23 cellular contexts compared by ENCODE assay signal in genomic region chr6:108721308-108721707, GRCh38.
"Had no signal": no experiment of that assay in that cellular context is flagged by ENCODE, and none has a peak within 500 bp of the region (broad histone marks: within the 10 kb centered on the region; RNA-seq: fewer than 3 reads in every experiment).

No MANE protein-coding gene starts in this region.

- H3K36me3 ChIP-seq: colonic mucosa, stomach had no signal

- DNase-seq: activated CD8-positive, alpha-beta memory T cell treated with anti-CD3 and anti-CD28 coated beads for 24 hours; activated CD8-positive, alpha-beta memory T cell treated with anti-CD3 and anti-CD28 coated beads, Interleukin-2, amount 50 U/mL, for 48 hours; activated effector memory CD4-positive, alpha-beta T cell treated with Interleukin-2 at 50 U/mL for 16 hours; activated naive CD4-positive, alpha-beta T cell treated with anti-CD3 and anti-CD28 coated beads, Interleukin-2, amount 10 ng/mL, durations not matched to agents 7 days and 5 days; activated naive CD8-positive, alpha-beta T cell treated with anti-CD3 and anti-CD28 coated beads, Interleukin-2, amount 50 U/mL, for 24 hours; activated T-cell treated with anti-CD3 and anti-CD28 coated beads, Interleukin-2, amount 50 U/mL, for 48 hours; aorta; colonic mucosa; foreskin keratinocyte; glutamatergic neuron; hippocampal formation; mesenchymal stem cell; mucosa of descending colon; naive B cell; stimulated activated CD4-positive, alpha-beta T cell treated with anti-CD3 and anti-CD28 coated beads, Interleukin-4, amount 100 ng/mL, for 1 hour; stomach; T1000; trophoblast cell had no signal

- H3K27ac ChIP-seq: colonic mucosa, foreskin keratinocyte, parathyroid adenoma, stomach had no signal

- H3K4me2 ChIP-seq: smooth muscle cell had no signal

- ATAC-seq: activated CD4-positive, CD25-positive, alpha-beta regulatory T cell treated with anti-CD3 and anti-CD28 coated beads, Interleukin-2, amount 50 U/mL, for 24 hours; activated naive CD8-positive, alpha-beta T cell treated with anti-CD3 and anti-CD28 coated beads, Interleukin-2, amount 50 U/mL, for 24 hours; foreskin keratinocyte; mucosa of descending colon; sciatic nerve had no signal

- H3K27ac Mint-ChIP-seq: activated naive CD4-positive, alpha-beta T cell treated with anti-CD3 and anti-CD28 coated beads, Interleukin-2, amount 10 ng/mL, durations not matched to agents 7 days and 5 days; activated naive CD8-positive, alpha-beta T cell treated with anti-CD3 and anti-CD28 coated beads, Interleukin-2, amount 50 U/mL, for 24 hours had no signal

- H3K9ac ChIP-seq: parathyroid adenoma had no signal

- H3K27me3 ChIP-seq: colonic mucosa, foreskin keratinocyte, stomach had no signal

- H3K79me2 ChIP-seq: parathyroid adenoma had no signal

- H3K4me1 ChIP-seq: colonic mucosa, foreskin keratinocyte, parathyroid adenoma had no signal

- H3K9me3 ChIP-seq: colonic mucosa had no signal

- H3K4me3 Mint-ChIP-seq: activated naive CD4-positive, alpha-beta T cell treated with anti-CD3 and anti-CD28 coated beads, Interleukin-2, amount 10 ng/mL, durations not matched to agents 7 days and 5 days; activated naive CD8-positive, alpha-beta T cell treated with anti-CD3 and anti-CD28 coated beads, Interleukin-2, amount 50 U/mL, for 24 hours; central memory CD8-positive, alpha-beta T cell; naive B cell had no signal

- H3K27me3 Mint-ChIP-seq: activated naive CD8-positive, alpha-beta T cell treated with anti-CD3 and anti-CD28 coated beads, Interleukin-2, amount 50 U/mL, for 24 hours had no signal

- H3K4me1 Mint-ChIP-seq: activated naive CD8-positive, alpha-beta T cell treated with anti-CD3 and anti-CD28 coated beads, Interleukin-2, amount 50 U/mL, for 24 hours; central memory CD8-positive, alpha-beta T cell; naive B cell had no signal

- H3K36me3 Mint-ChIP-seq: activated naive CD4-positive, alpha-beta T cell treated with anti-CD3 and anti-CD28 coated beads, Interleukin-2, amount 10 ng/mL, durations not matched to agents 7 days and 5 days had no signal

- H2AFZ ChIP-seq: parathyroid adenoma had no signal

- H3K4me3 ChIP-seq: colonic mucosa, mucosa of descending colon, smooth muscle cell, stomach had no signal
